8 cellular contexts compared by ENCODE assay signal in the genomic region with DNA sequence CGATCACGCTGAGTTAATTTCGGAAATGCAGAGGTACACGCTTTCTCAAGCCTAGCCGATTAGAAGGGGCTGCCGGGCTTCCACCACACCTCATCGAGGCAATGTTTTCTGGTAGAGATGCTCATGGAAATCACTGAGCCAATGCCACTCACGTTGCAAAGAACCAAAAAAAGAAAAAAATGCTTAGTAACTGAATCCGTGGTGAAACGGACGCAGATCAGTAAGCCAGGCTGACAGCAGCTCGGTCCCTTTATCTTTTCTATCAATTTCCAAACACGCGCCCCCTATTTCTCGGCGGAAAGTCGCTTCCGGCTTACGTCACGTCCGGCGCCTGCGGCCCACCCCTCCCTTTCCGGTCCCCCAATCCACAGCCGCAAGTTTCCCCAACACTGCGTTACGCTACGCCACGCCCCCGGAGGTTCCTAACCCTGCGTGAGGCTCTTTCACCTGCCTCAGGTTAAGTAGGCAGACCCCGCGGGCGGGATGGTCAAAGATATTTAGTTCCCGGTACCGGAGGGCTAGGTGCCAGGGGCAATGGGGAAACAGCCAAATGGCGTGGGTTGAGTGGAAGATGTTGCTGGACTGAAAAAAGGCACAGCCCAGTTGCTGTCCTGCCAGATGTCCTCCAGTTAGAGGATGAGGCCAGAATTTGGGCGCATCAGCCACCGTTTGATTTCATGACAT. TPM values are rescaled to one million over a fixed set of nuclear protein-coding genes. Genes with fewer than 3 reads are reported as not detected.
DNase-seq lines count a peak whose midpoint lies in the region; ATAC-seq and TF ChIP-seq lines count a peak whose summit lies in the region.

A gene with protein sequence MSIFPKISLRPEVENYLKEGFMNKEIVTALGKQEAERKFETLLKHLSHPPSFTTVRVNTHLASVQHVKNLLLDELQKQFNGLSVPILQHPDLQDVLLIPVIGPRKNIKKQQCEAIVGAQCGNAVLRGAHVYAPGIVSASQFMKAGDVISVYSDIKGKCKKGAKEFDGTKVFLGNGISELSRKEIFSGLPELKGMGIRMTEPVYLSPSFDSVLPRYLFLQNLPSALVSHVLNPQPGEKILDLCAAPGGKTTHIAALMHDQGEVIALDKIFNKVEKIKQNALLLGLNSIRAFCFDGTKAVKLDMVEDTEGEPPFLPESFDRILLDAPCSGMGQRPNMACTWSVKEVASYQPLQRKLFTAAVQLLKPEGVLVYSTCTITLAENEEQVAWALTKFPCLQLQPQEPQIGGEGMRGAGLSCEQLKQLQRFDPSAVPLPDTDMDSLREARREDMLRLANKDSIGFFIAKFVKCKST (minus strand): TSS at position 264 of the 684 bp plus-strand sequence. CDS start 384 bp downstream, outside the sequence.

- H3K4me3 Mint-ChIP-seq in brain, result peak within 1 kb of the TSS; percentile 97 to 99 (median 98)

- H3K4me1 ChIP-seq in iPS-15b (ENCODE audit: control insufficient read depth, insufficient read depth, low read length) (no peaks in the 10 kb centered on the region), skeletal muscle satellite cell (ENCODE audit: control insufficient read depth, insufficient read depth, low read length) (peaks cover 16% of the 10 kb centered on the region)

- peak; percentile 21 for DNase-seq in NCI-H2107 (lab: John Stamatoyannopoulos, UW)
- DNase-seq in UCSD-AML1 (lab: John Stamatoyannopoulos, UW; ENCODE audit: unreplicated experiment), result peak; percentile 92

- H3K4me3 ChIP-seq in iPS-15b (ENCODE audit: low read depth, low read length), result peak within 1 kb of the TSS; percentile 89
- peak within 1 kb of the TSS; percentile 77 for H3K4me3 ChIP-seq in skeletal muscle satellite cell (ENCODE audit: low read length)

- peaks cover 11% of the 10 kb centered on the region for H3K27me3 Mint-ChIP-seq in brain

- no peaks in the 10 kb centered on the region for H3K36me3 Mint-ChIP-seq in brain

- H3K36me3 ChIP-seq in iPS-15b (ENCODE audit: control insufficient read depth, insufficient read depth, low read length), result no peaks in the 10 kb centered on the region
- no peaks in the 10 kb centered on the region for H3K36me3 ChIP-seq in skeletal muscle satellite cell (ENCODE audit: insufficient read depth, low read length)

- peak within 1 kb of the TSS; percentile 83 for H3K27ac ChIP-seq in 22Rv1

- H3K9me3 ChIP-seq in iPS-15b (ENCODE audit: control insufficient read depth, insufficient read depth, low read length) (no peaks in the 10 kb centered on the region), skeletal muscle satellite cell (replicated peaks; ENCODE audit: low read length) (no peaks in the 10 kb centered on the region)

- H3K9ac ChIP-seq in iPS-15b (ENCODE audit: low read depth, low read length), result peak within 1 kb of the TSS; percentile 82
- H3K9ac ChIP-seq in skeletal muscle satellite cell (ENCODE audit: low read depth, low read length), result peak within 1 kb of the TSS; percentile 81

- H3K27me3 ChIP-seq in iPS-15b (ENCODE audit: control insufficient read depth, insufficient read depth, low read length), result no peaks in the 10 kb centered on the region
- no peaks in the 10 kb centered on the region for H3K27me3 ChIP-seq in skeletal muscle satellite cell (ENCODE audit: control insufficient read depth, insufficient read depth, low read length)

- peak within 1 kb of the TSS; percentile 98 for H3K4me2 ChIP-seq in skeletal muscle satellite cell (ENCODE audit: low read length)

- no peaks in the 10 kb centered on the region for H3K9me3 Mint-ChIP-seq in brain

- peak within 1 kb of the TSS; percentile 94 to 99 (median 96) for H3K27ac Mint-ChIP-seq in brain

- ATAC-seq in GM18511 (IDR thresholded peaks at IDR 0.05; ENCODE audit: unreplicated experiment) (peak; percentile 98), HG03025 (IDR thresholded peaks at IDR 0.05; ENCODE audit: low FRiP score, unreplicated experiment) (peak; percentile 98)

- TF ChIP-seq CTCF in 22Rv1 (IDR thresholded peaks at IDR 0.05) (no peak), brain (conservative IDR thresholded peaks at IDR 0.05) (peak in 1 of 2 experiments; percentile 12)

- H3K4me1 Mint-ChIP-seq in brain, result peaks cover 50% of the 10 kb centered on the region

RNA-seq across cellular contexts. Expression of the gene that starts here (rescaled TPM):
- 4.7 TPM for polyA plus RNA-seq in brain (ENCODE audit: insufficient read depth, low read depth, low replicate concordance)
- total RNA-seq in skeletal muscle satellite cell (2012; rRNA removed), result 7.9 and 9.8 TPM in 2 replicates

Comparison
In these comparisons a context has a peak if more than half of its experiments do, and no peak if none do; other contexts are left out.
1. Peak in every context shown above with its lines: DNase-seq, ATAC-seq, H3K4me3 ChIP-seq and H3K27ac ChIP-seq.